In genomic region chr19:3024870-3025515, GRCh38 we compare ENCODE assay signal across 13 cellular contexts. TPM values are rescaled to one million over a fixed set of nuclear protein-coding genes. Genes with fewer than 3 reads are reported as not detected.
A peak's percentile ranks its signal among the peaks of the same experiment; 100 is the strongest.
DNase-seq lines count a peak whose midpoint lies in the region; ATAC-seq and TF ChIP-seq lines count a peak whose summit lies in the region.
"Had no signal": no experiment of that assay in that cellular context is flagged by ENCODE, and none has a peak within 500 bp of the region (broad histone marks: within the 10 kb centered on the region; RNA-seq: fewer than 3 reads in every experiment).

No MANE protein-coding gene starts in this region.

- no peak for DNase-seq in CD4-positive, alpha-beta T cell
- DNase-seq in activated naive CD8-positive, alpha-beta T cell treated with anti-CD3 and anti-CD28 coated beads, Interleukin-2, amount 50 U/mL, for 24 hours: no peak
- DNase-seq in lower lobe of right lung (no peak), inferior parietal cortex (ENCODE audit: extremely low spot score) (no peak)
- DNase-seq: cerebellar nuclear complex, COR-L47, NCI-H1930 had no signal

- POLR2A ChIA-PET in CD4-positive, alpha-beta T cell (lab: Charles Lee): interaction anchor here (1.0 to 2.4 kb wide), 3 partner anchors 11 to 37 kb away, joined by 3 to 15 read pairs (median 5); partner anchors contain the start of gene TLE5

- H3K9me3 Mint-ChIP-seq in CD4-positive, alpha-beta T cell: no peaks in the 10 kb centered on the region
- no peaks in the 10 kb centered on the region for H3K9me3 Mint-ChIP-seq in activated naive CD8-positive, alpha-beta T cell treated with anti-CD3 and anti-CD28 coated beads, Interleukin-2, amount 50 U/mL, for 24 hours
- H3K9me3 Mint-ChIP-seq: IgD-negative memory B cell; stimulated activated memory B cell treated with anti-CD40 and anti-IgM and Interleukin-4, amounts not matched to agents 10 μg/mL and 1 μg/mL and 100 μg/mL, for 72 hours had no signal

- H3K9ac ChIP-seq in HUES48 (ENCODE audit: low read depth, low read length): no peak overlapping the region

- no peaks in the 10 kb centered on the region for H3K27me3 Mint-ChIP-seq in CD4-positive, alpha-beta T cell
- H3K27me3 Mint-ChIP-seq in activated naive CD8-positive, alpha-beta T cell treated with anti-CD3 and anti-CD28 coated beads, Interleukin-2, amount 50 U/mL, for 24 hours: peaks cover 19% of the 10 kb centered on the region

- H3K9me3 ChIP-seq in CD4-positive, alpha-beta T cell (ENCODE audit: control insufficient read depth, low read length): no peaks in the 10 kb centered on the region
- H3K9me3 ChIP-seq in HUES48 (ENCODE audit: control insufficient read depth, insufficient read depth, low read length) (no peaks in the 10 kb centered on the region), mesodermal cell (ENCODE audit: control insufficient read depth, low read length) (peaks cover 6% of the 10 kb centered on the region), lower lobe of right lung (no peaks in the 10 kb centered on the region)

- no peak overlapping the region for H3K27ac ChIP-seq in CD4-positive, alpha-beta T cell (ENCODE audit: low read depth, low read length)
- H3K27ac ChIP-seq in HUES48 (ENCODE audit: low read depth, low read length): no peak overlapping the region
- H3K27ac ChIP-seq in mesodermal cell (ENCODE audit: low read depth, low read length, severe bottlenecking): peak overlapping the region; percentile 45
- no peak overlapping the region for H3K27ac ChIP-seq in lower lobe of right lung

- H3K4me3 ChIP-seq in HUES48 (ENCODE audit: low read depth, low read length): peak overlapping the region; percentile 10; the same call in 1 of the 2 replicates
- no peak overlapping the region for H3K4me3 ChIP-seq in mesodermal cell (ENCODE audit: extremely low read depth, insufficient read depth, low read length, poor library complexity, severe bottlenecking)
- no peak overlapping the region for H3K4me3 ChIP-seq in lower lobe of right lung

- H3K4me1 Mint-ChIP-seq in CD4-positive, alpha-beta T cell (ENCODE audit: low read depth): peaks cover 32% of the 10 kb centered on the region
- H3K4me1 Mint-ChIP-seq in activated naive CD8-positive, alpha-beta T cell treated with anti-CD3 and anti-CD28 coated beads, Interleukin-2, amount 50 U/mL, for 24 hours: peaks cover 18% of the 10 kb centered on the region

- no peaks in the 10 kb centered on the region for H3K36me3 ChIP-seq in HUES48 (ENCODE audit: control insufficient read depth, insufficient read depth, low read length)
- H3K36me3 ChIP-seq in mesodermal cell (ENCODE audit: control insufficient read depth, insufficient read depth, low read length): no peaks in the 10 kb centered on the region
- peaks cover 4% of the 10 kb centered on the region for H3K36me3 ChIP-seq in lower lobe of right lung

- no peaks in the 10 kb centered on the region for H3K27me3 ChIP-seq in CD4-positive, alpha-beta T cell (ENCODE audit: control insufficient read depth, insufficient read depth, low read length)
- peaks cover 44% of the 10 kb centered on the region for H3K27me3 ChIP-seq in HUES48 (ENCODE audit: control insufficient read depth, insufficient read depth, low read length)
- peaks cover 4% of the 10 kb centered on the region for H3K27me3 ChIP-seq in lower lobe of right lung (ENCODE audit: low read depth)

- H3K4me3 Mint-ChIP-seq in CD4-positive, alpha-beta T cell: peak overlapping the region; percentile 77
- peak overlapping the region; percentile 14 for H3K4me3 Mint-ChIP-seq in activated naive CD8-positive, alpha-beta T cell treated with anti-CD3 and anti-CD28 coated beads, Interleukin-2, amount 50 U/mL, for 24 hours
- H3K4me3 Mint-ChIP-seq: IgD-negative memory B cell; stimulated activated memory B cell treated with anti-CD40 and anti-IgM and Interleukin-4, amounts not matched to agents 10 μg/mL and 1 μg/mL and 100 μg/mL, for 72 hours had no signal

- H3K4me1 ChIP-seq in HUES48 (ENCODE audit: control insufficient read depth, insufficient read depth, low read length) (peaks cover 13% of the 10 kb centered on the region; the same call in 1 of the 2 replicates), mesodermal cell (ENCODE audit: control insufficient read depth, insufficient read depth, low read length, poor library complexity, severe bottlenecking) (peaks cover 15% of the 10 kb centered on the region), lower lobe of right lung (peaks cover 13% of the 10 kb centered on the region)

- H3K27ac Mint-ChIP-seq in CD4-positive, alpha-beta T cell: no peak overlapping the region
- no peak overlapping the region for H3K27ac Mint-ChIP-seq in activated naive CD8-positive, alpha-beta T cell treated with anti-CD3 and anti-CD28 coated beads, Interleukin-2, amount 50 U/mL, for 24 hours
- H3K27ac Mint-ChIP-seq: IgD-negative memory B cell; stimulated activated memory B cell treated with anti-CD40 and anti-IgM and Interleukin-4, amounts not matched to agents 10 μg/mL and 1 μg/mL and 100 μg/mL, for 72 hours had no signal

- no peak for TF ChIP-seq CTCF in CD4-positive, alpha-beta T cell (IDR thresholded peaks at IDR 0.05)
- TF ChIP-seq CTCF in lower lobe of right lung (IDR thresholded peaks at IDR 0.05): no peak

- intact Hi-C loops in CD4-positive, alpha-beta T cell (cut with DNase I, micrococcal nuclease): loop anchor here in 1 of 2 experiments (5.0 kb wide), 1 partner anchor 37 kb away; the partner anchor contains the start of gene TLE5
- intact Hi-C loops in lower lobe of right lung (cut with DNase I): no loop called here

- CTCF ChIA-PET in CD4-positive, alpha-beta T cell (lab: Charles Lee): interaction anchor here (1.4 kb wide), 1 partner anchor 84 kb away, joined by 3 read pairs; no protein-coding TSS in a partner anchor

- no peaks in the 10 kb centered on the region for H3K36me3 Mint-ChIP-seq in CD4-positive, alpha-beta T cell (ENCODE audit: low read depth)
- no peaks in the 10 kb centered on the region for H3K36me3 Mint-ChIP-seq in activated naive CD8-positive, alpha-beta T cell treated with anti-CD3 and anti-CD28 coated beads, Interleukin-2, amount 50 U/mL, for 24 hours (ENCODE audit: low read depth)
- H3K36me3 Mint-ChIP-seq: stimulated activated memory B cell treated with anti-CD40 and anti-IgM and Interleukin-4, amounts not matched to agents 10 μg/mL and 1 μg/mL and 100 μg/mL, for 72 hours had no signal

- WGBS in mesodermal cell (ENCODE audit: insufficient coverage in 2 of 2), 2 experiments: 6 to 15% methylated on average over 20 to 23 of the region's 29 CpGs

- ATAC-seq in CD4-positive, alpha-beta T cell (ENCODE audit: poor library complexity): peak; percentile 35
- peak; percentile 24 for ATAC-seq in activated naive CD8-positive, alpha-beta T cell treated with anti-CD3 and anti-CD28 coated beads, Interleukin-2, amount 50 U/mL, for 24 hours
- ATAC-seq in HG02970 (IDR thresholded peaks at IDR 0.05; ENCODE audit: low FRiP score, unreplicated experiment) (no peak), lower lobe of right lung (no peak), HG02763 (IDR thresholded peaks at IDR 0.05; ENCODE audit: unreplicated experiment) (no peak)
- ATAC-seq: stimulated activated memory B cell treated with anti-CD40 and anti-IgM and Interleukin-4, amounts not matched to agents 10 μg/mL and 1 μg/mL and 100 μg/mL, for 72 hours had no signal

RNA-seq across cellular contexts. Expression of gene TLE2, which starts 4.1 kb away (rescaled TPM):
- total RNA-seq in CD4-positive, alpha-beta T cell: 10 to 100 TPM; 23.9 to 25.0 TPM
- 3.1 TPM for polyA plus RNA-seq in mesodermal cell (2013, experiment 1 of 2)
- 4.2 TPM for polyA plus RNA-seq in mesodermal cell (2013, experiment 2 of 2)
- 42.7 TPM for total RNA-seq in lower lobe of right lung

RNA-seq across cellular contexts. Expression of gene TLE5, which starts 37.3 kb away (rescaled TPM):
- 100 to 1,000 TPM; 722 to 793 TPM for total RNA-seq in CD4-positive, alpha-beta T cell
- polyA plus RNA-seq in mesodermal cell (2013, experiment 1 of 2): 258 TPM
- polyA plus RNA-seq in mesodermal cell (2013, experiment 2 of 2): 274 TPM
- 413 TPM for total RNA-seq in lower lobe of right lung

RNA-seq across cellular contexts. Expression of gene TLE6, which starts 47.6 kb away (rescaled TPM):
- total RNA-seq in CD4-positive, alpha-beta T cell: not detected
- polyA plus RNA-seq in mesodermal cell (2013, experiment 1 of 2): 3.5 TPM
- 2.6 TPM for polyA plus RNA-seq in mesodermal cell (2013, experiment 2 of 2)
- 4.2 TPM for total RNA-seq in lower lobe of right lung

Comparison
In these comparisons a context has a peak if more than half of its experiments do, and no peak if none do; other contexts are left out.
1. ATAC-seq: peak in CD4-positive, alpha-beta T cell (single experiment) and activated naive CD8-positive, alpha-beta T cell treated with anti-CD3 and anti-CD28 coated beads, Interleukin-2, amount 50 U/mL, for 24 hours (single experiment); none in HG02970 (single experiment), lower lobe of right lung (0 of 2) and HG02763 (single experiment).